1 cellular context compared by ENCODE assay signal in the genomic region with DNA sequence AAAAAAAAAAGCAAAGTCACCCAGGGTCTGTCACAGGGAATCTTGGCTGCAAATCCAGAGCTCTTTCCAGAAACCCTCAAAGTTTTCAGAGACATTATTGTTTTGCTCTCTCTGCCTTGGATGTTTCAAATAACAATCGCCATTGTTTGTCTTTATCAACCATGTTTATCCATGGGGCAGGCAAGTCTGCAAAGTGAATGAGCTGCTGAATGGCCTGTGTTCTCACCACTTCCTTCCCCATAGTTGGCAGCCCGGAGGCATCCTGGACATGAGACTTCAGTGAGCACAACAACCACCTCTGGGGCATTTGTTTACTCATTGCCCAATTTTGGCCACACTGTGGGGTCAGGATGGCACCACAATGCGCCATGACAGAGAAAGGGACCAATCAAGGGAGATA.
TF ChIP-seq lines count a peak whose summit lies in the region.

No MANE protein-coding gene starts in this region.

TF ChIP-seq in WTC11, 78 proteins besides CTCF, POLR2A, EP300 and RAD21 (continued from another document):
- TF ChIP-seq, protein P1, sequence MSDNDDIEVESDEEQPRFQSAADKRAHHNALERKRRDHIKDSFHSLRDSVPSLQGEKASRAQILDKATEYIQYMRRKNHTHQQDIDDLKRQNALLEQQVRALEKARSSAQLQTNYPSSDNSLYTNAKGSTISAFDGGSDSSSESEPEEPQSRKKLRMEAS (CRISPR knock-in tag; IDR thresholded peaks at IDR 0.05) = no peak
- TF ChIP-seq RORB (CRISPR knock-in tag; IDR thresholded peaks at IDR 0.05) (no peak), ZBTB21 (CRISPR knock-in tag; IDR thresholded peaks at IDR 0.05; ENCODE audit: borderline replicate concordance) (no peak), RELA (CRISPR knock-in tag; IDR thresholded peaks at IDR 0.05; ENCODE audit: borderline replicate concordance) (no peak), FOXP1 (CRISPR knock-in tag; IDR thresholded peaks at IDR 0.05; ENCODE audit: borderline replicate concordance) (no peak), NR3C1 (CRISPR knock-in tag; conservative IDR thresholded peaks at IDR 0.05; ENCODE audit: low read depth) (no peak)
